In the genomic region with DNA sequence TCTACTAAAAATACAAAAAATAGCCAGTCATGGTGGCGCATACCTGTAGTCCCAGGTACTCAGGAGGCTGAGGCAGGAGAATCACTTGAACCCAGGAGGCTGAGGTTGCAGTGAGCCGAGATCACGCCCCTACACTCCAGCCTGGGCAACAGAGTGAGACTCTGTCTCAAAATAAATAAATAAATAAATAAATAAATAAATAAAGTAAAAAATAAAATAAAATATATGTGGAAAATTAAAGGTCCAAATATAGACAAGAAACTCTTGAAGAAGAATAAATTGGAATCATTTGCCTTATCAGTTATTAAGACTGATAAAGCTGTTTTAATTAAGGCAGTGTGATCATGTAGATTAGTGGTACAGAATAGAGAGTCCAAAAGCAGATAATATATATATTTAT, we compare ENCODE assay signal across 4 cellular contexts. TPM values are rescaled to one million over a fixed set of nuclear protein-coding genes. Genes with fewer than 3 reads are reported as not detected.
DNase-seq lines count a peak whose midpoint lies in the region; ATAC-seq, FAIRE-seq and TF ChIP-seq lines count a peak whose summit lies in the region.
"Not testable (repeated sequence)": the region's sequence is repeated elsewhere in the genome, so short reads cannot be mapped to it uniquely, and the experiment has no call there.

No MANE protein-coding gene starts in this region.

- peaks cover 17% of the 10 kb centered on the region for H3K4me1 ChIP-seq in A549
- not testable (repeated sequence) for H3K4me1 ChIP-seq in HEK293 (ENCODE audit: control insufficient read depth, insufficient read depth, low read length)

- TF ChIP-seq RAD21 in A549 (conservative IDR thresholded peaks at IDR 0.05 in 1 of 2, IDR thresholded peaks at IDR 0.05 in 1 of 2), result not testable (repeated sequence)

- H3K27me3 Mint-ChIP-seq in WTC11 (ENCODE audit: low read depth); osteocyte (ENCODE audit: unreplicated experiment): not testable (repeated sequence)

- not testable (repeated sequence) for H3K4me2 ChIP-seq in A549

- DNase-seq in A549 (ENCODE audit: low read depth in 1 of 2, low spot score in 1 of 2); WTC11 (ENCODE audit: low spot score): not testable (repeated sequence)
- peak; percentile 30 for DNase-seq in osteocyte (ENCODE audit: extremely low spot score, unreplicated experiment)

- not testable (repeated sequence) for H3K36me3 Mint-ChIP-seq in WTC11
- H3K36me3 Mint-ChIP-seq in osteocyte (ENCODE audit: unreplicated experiment), result peaks cover 19% of the 10 kb centered on the region

- H3K4me3 ChIP-seq in A549; HEK293 (ENCODE audit: low read depth, low read length): not testable (repeated sequence)

- not testable (repeated sequence) for H3K36me3 ChIP-seq in HEK293 (ENCODE audit: control insufficient read depth in 2 of 2, insufficient read depth in 1 of 2, low read length in 2 of 2)

- not testable (repeated sequence) for H3K4me3 Mint-ChIP-seq in WTC11; osteocyte (ENCODE audit: unreplicated experiment)

- H3K27ac ChIP-seq in A549; HEK293 (ENCODE audit: extremely low read depth, low read depth, low read length): not testable (repeated sequence)

- CTCF ChIA-PET in A549 (lab: Yijun Ruan, JAX); HEK293 (lab: Yijun Ruan, JAX); WTC11 (lab: Charles Lee): not testable (repeated sequence)

- 92% methylated on average over 3 of the region's 3 CpGs for WGBS in A549 (ENCODE audit: missing lambda C conversion rate)

- H3K9me3 Mint-ChIP-seq in WTC11, result not testable (repeated sequence)
- peaks cover 13% of the 10 kb centered on the region for H3K9me3 Mint-ChIP-seq in osteocyte (ENCODE audit: unreplicated experiment)

- not testable (repeated sequence) for H3K9me3 ChIP-seq in A549; HEK293 (ENCODE audit: control insufficient read depth, insufficient read depth, low read depth, low read length)

- TF ChIP-seq EP300 in A549 (IDR thresholded peaks at IDR 0.05), result not testable (repeated sequence)

- POLR2A ChIA-PET in A549 (lab: Yijun Ruan, JAX); WTC11 (lab: Charles Lee): not testable (repeated sequence)
- POLR2A ChIA-PET in HEK293 (lab: Yijun Ruan, JAX), result interaction anchor here (1.4 kb wide), 1 partner anchor 10 kb away, joined by 4 read pairs; a partner anchor contains a TSS

- not testable (repeated sequence) for FAIRE-seq in A549 (lab: Jason Lieb, UNC)

- peaks cover 11% of the 10 kb centered on the region for H3K4me1 Mint-ChIP-seq in WTC11
- not testable (repeated sequence) for H3K4me1 Mint-ChIP-seq in osteocyte (ENCODE audit: unreplicated experiment)

- not testable (repeated sequence) for TF ChIP-seq CTCF in A549 (IDR thresholded peaks at IDR 0.05); HEK293 (tag by site-specific recombination; IDR thresholded peaks at IDR 0.05); WTC11 (IDR thresholded peaks at IDR 0.05); osteocyte (IDR thresholded peaks at IDR 0.05)

- TF ChIP-seq POLR2A in A549 (IDR thresholded peaks at IDR 0.05; ENCODE audit: low read length), result not testable (repeated sequence)

- not testable (repeated sequence) for ATAC-seq in A549, WTC11

- not testable (repeated sequence) for H3K27ac Mint-ChIP-seq in WTC11; osteocyte (ENCODE audit: unreplicated experiment)

TF ChIP-seq in A549, 52 proteins besides CTCF, POLR2A, EP300 and RAD21:
- peak; percentile 45 for TF ChIP-seq ZC3H11A (IDR thresholded peaks at IDR 0.05)

TF ChIP-seq in HEK293, 187 proteins besides CTCF, POLR2A, EP300 and RAD21 (continues in another document):
- TF ChIP-seq, protein P1, sequence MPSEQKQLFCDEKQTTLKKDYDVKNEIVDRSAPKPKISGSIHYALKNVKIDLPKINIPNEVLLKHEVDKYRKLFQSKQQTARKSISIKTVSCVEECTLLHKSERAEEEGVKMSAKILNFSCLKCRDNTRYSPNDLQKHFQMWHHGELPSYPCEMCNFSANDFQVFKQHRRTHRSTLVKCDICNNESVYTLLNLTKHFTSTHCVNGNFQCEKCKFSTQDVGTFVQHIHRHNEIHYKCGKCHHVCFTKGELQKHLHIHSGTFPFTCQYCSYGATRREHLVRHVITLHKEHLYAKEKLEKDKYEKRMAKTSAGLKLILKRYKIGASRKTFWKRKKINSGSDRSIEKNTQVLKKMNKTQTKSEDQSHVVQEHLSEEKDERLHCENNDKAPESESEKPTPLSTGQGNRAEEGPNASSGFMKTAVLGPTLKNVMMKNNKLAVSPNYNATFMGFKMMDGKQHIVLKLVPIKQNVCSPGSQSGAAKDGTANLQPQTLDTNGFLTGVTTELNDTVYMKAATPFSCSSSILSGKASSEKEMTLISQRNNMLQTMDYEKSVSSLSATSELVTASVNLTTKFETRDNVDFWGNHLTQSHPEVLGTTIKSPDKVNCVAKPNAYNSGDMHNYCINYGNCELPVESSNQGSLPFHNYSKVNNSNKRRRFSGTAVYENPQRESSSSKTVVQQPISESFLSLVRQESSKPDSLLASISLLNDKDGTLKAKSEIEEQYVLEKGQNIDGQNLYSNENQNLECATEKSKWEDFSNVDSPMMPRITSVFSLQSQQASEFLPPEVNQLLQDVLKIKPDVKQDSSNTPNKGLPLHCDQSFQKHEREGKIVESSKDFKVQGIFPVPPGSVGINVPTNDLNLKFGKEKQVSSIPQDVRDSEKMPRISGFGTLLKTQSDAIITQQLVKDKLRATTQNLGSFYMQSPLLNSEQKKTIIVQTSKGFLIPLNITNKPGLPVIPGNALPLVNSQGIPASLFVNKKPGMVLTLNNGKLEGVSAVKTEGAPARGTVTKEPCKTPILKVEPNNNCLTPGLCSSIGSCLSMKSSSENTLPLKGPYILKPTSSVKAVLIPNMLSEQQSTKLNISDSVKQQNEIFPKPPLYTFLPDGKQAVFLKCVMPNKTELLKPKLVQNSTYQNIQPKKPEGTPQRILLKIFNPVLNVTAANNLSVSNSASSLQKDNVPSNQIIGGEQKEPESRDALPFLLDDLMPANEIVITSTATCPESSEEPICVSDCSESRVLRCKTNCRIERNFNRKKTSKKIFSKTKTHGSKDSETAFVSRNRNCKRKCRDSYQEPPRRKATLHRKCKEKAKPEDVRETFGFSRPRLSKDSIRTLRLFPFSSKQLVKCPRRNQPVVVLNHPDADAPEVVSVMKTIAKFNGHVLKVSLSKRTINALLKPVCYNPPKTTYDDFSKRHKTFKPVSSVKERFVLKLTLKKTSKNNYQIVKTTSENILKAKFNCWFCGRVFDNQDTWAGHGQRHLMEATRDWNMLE (tag by site-specific recombination; conservative IDR thresholded peaks at IDR 0.05; ENCODE audit: low read depth), result peak; percentile 67; the same call in 1 of the 2 replicates

TF ChIP-seq in WTC11, 78 proteins besides CTCF, POLR2A, EP300 and RAD21:
- peak; percentile 86 for TF ChIP-seq HMGA2 (CRISPR knock-in tag; IDR thresholded peaks at IDR 0.05)

RNA-seq across cellular contexts. Expression of a gene that starts 10.0 kb away (rescaled TPM):
- polyA plus RNA-seq in A549 (2011; rRNA removed) (45.3 and 47.7 TPM in 2 replicates), A549 (2017; fragmentation: RNase III; extraction: RNeasy Plus Mini Kit Qiagen cat#74134 plus additional on column Dnase treatment) (43.1 to 47.6 TPM (median 47.4 TPM) in 3 replicates)
- polyA plus RNA-seq in A549 (2012; cell fraction: cytosol; rRNA removed), result 12.1 and 13.3 TPM in 2 replicates
- 4.7 and 5.3 TPM in 2 replicates for polyA plus RNA-seq in A549 (2012; cell fraction: nucleus; rRNA removed)
- polyA minus RNA-seq in A549 (2011; rRNA and poly(A)+ RNA removed), result 26.5 and 28.9 TPM in 2 replicates
- total RNA-seq in WTC11 (2021) (13.8 to 15.3 TPM (median 14.3 TPM) in 3 replicates), osteocyte (19.0 and 20.1 TPM in 2 replicates)

RNA-seq across cellular contexts. Expression of a gene that starts 56.5 kb away (rescaled TPM):
- polyA plus RNA-seq in A549 (2011; rRNA removed), result 105 and 127 TPM in 2 replicates
- 15.0 and 23.1 TPM in 2 replicates for polyA plus RNA-seq in A549 (2012; cell fraction: cytosol; rRNA removed)
- 19.0 and 21.9 TPM in 2 replicates for polyA plus RNA-seq in A549 (2012; cell fraction: nucleus; rRNA removed)
- 40.0 to 55.7 TPM (median 49.9 TPM) in 3 replicates for polyA plus RNA-seq in A549 (2017; fragmentation: RNase III; extraction: RNeasy Plus Mini Kit Qiagen cat#74134 plus additional on column Dnase treatment)
- polyA minus RNA-seq in A549 (2011; rRNA and poly(A)+ RNA removed), result 210 and 235 TPM in 2 replicates
- 97.5 to 108 TPM (median 100 TPM) in 3 replicates for total RNA-seq in WTC11 (2021)
- 47.6 and 58.9 TPM in 2 replicates for total RNA-seq in osteocyte
